8 cellular contexts compared by ENCODE assay signal in the genomic region with DNA sequence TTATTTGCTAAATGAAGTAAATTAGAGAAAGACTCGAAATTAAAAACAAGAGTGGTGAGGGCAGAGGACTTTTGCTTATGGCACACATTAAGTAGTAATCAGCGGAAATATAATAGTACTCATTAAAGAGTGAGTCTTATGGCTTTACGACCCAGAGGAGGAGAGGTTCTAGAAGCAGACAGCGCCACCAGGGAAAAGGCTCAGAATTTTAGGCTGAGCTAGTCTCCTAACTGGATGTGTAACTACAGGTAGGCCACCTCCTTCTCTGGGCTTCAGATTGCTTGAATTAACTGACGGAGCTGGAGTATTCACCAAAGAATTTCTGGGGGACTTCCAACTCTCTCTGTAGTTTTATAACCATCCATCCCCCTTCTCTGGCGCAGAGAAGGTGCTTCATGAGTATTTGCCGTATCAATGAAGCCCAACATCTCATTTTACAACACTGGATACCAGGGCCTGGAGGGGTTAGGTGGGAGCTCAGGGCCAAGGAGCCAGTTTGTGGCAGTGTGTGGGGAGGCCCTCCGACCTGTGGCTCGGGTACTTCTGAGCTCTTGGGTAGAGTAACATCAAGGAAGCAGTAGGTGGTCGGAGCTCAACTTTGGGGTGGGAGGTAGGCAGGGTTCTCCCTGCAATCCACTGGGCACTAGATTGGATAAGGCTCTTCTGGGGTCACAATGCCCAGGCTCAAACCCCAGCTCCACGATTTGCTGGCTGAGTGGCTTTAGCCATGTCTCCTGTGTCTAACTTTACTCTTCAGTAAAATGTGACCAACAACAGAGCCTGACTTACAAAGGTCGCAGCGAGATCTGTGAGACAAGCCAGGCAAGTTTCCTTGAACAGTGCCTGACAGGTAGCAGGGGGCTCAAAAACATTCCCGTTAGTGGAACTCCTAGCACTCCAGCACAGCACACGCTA. TPM values are rescaled to one million over a fixed set of nuclear protein-coding genes. Genes with fewer than 3 reads are reported as not detected.
DNase-seq lines count a peak whose midpoint lies in the region; ATAC-seq and TF ChIP-seq lines count a peak whose summit lies in the region.

No MANE protein-coding gene starts in this region.

- peak overlapping the region; percentile 93 for H3K4me3 ChIP-seq in HFF-Myc (replicated peaks; ENCODE audit: low read depth, low read length)
- H3K4me3 ChIP-seq in iPS-11a (ENCODE audit: low read depth, low read length): peak overlapping the region; percentile 91
- H3K4me3 ChIP-seq in spleen: peak overlapping the region; percentile 84 to 98 (median 94)

- no peaks in the 10 kb centered on the region for H3K9me3 Mint-ChIP-seq in activated CD4-positive, alpha-beta memory T cell treated with anti-CD3 and anti-CD28 coated beads, Interleukin-2, amount 10 ng/mL, durations not matched to agents 7 days and 5 days

- ATAC-seq in GM18873 (IDR thresholded peaks at IDR 0.05; ENCODE audit: low FRiP score, unreplicated experiment): no peak

- WGBS in spleen, 5 donors: 51 to 61% (median 52%) methylated on average over 13 to 15 of the region's 15 CpGs

- DNase-seq in HFF-Myc (ENCODE audit: extremely low read depth, low read depth) (no peak), spleen (no peak), ureter (ENCODE audit: low spot score) (no peak), HPDE6-E6E7 (ENCODE audit: extremely low spot score) (no peak)
- DNase-seq in activated CD4-positive, alpha-beta memory T cell treated with anti-CD3 and anti-CD28 coated beads, Interleukin-2, amount 10 ng/mL, durations not matched to agents 7 days and 5 days: no peak
- DNase-seq in activated CD4-positive, alpha-beta T cell treated with anti-CD3 and anti-CD28 coated beads, Interleukin-2, amount 50 U/mL, for 1 hour: no peak

- CTCF ChIA-PET in activated CD4-positive, alpha-beta memory T cell treated with anti-CD3 and anti-CD28 coated beads, Interleukin-2, amount 10 ng/mL, durations not matched to agents 7 days and 5 days (lab: Charles Lee): interaction anchor here (0.8 to 3.9 kb wide), 6 partner anchors 26 to 232 kb away, joined by 3 to 22 read pairs (median 11); a partner anchor contains a TSS

- H3K27me3 ChIP-seq in spleen (replicated peaks in 1 of 7): no peaks in the 10 kb centered on the region

- TF ChIP-seq CTCF in HFF-Myc (IDR thresholded peaks at IDR 0.05; ENCODE audit: low read depth, low read length, missing control alignments): no peak
- no peak for TF ChIP-seq CTCF in spleen (IDR thresholded peaks at IDR 0.05 in 8 of 11, conservative IDR thresholded peaks at IDR 0.05 in 3 of 11)

- H3K4me1 Mint-ChIP-seq in activated CD4-positive, alpha-beta memory T cell treated with anti-CD3 and anti-CD28 coated beads, Interleukin-2, amount 10 ng/mL, durations not matched to agents 7 days and 5 days: peaks cover 58% of the 10 kb centered on the region

- peaks cover 0 to 49% (median 4%) of the 10 kb centered on the region in 6 donors for H3K36me3 ChIP-seq in spleen

- H3K36me3 Mint-ChIP-seq in activated CD4-positive, alpha-beta memory T cell treated with anti-CD3 and anti-CD28 coated beads, Interleukin-2, amount 10 ng/mL, durations not matched to agents 7 days and 5 days (ENCODE audit: low read depth): peaks cover 26% of the 10 kb centered on the region

- intact Hi-C loops in spleen (cut with DNase I; ENCODE audit: low total_unique reads): loop anchor here (5.0 to 10.0 kb wide), 2 partner anchors 54 to 229 kb away; a partner anchor contains a TSS

- peak overlapping the region; percentile 66 to 96 (median 92) for H3K27ac ChIP-seq in spleen

- peak overlapping the region; percentile 82 for H3K27ac Mint-ChIP-seq in activated CD4-positive, alpha-beta memory T cell treated with anti-CD3 and anti-CD28 coated beads, Interleukin-2, amount 10 ng/mL, durations not matched to agents 7 days and 5 days

- H3K27me3 Mint-ChIP-seq in activated CD4-positive, alpha-beta memory T cell treated with anti-CD3 and anti-CD28 coated beads, Interleukin-2, amount 10 ng/mL, durations not matched to agents 7 days and 5 days: no peaks in the 10 kb centered on the region

- peak overlapping the region; percentile 92 for H3K4me3 Mint-ChIP-seq in activated CD4-positive, alpha-beta memory T cell treated with anti-CD3 and anti-CD28 coated beads, Interleukin-2, amount 10 ng/mL, durations not matched to agents 7 days and 5 days

- no peaks in the 10 kb centered on the region for H3K9me3 ChIP-seq in spleen

- POLR2A ChIA-PET in activated CD4-positive, alpha-beta memory T cell treated with anti-CD3 and anti-CD28 coated beads, Interleukin-2, amount 10 ng/mL, durations not matched to agents 7 days and 5 days (lab: Charles Lee): interaction anchor here (1.1 to 9.0 kb wide), 13 partner anchors 8 to 528 kb away, joined by 3 to 133 read pairs (median 7); a partner anchor contains a TSS

- no peak for TF ChIP-seq POLR2A in spleen (IDR thresholded peaks at IDR 0.05)

- H3K4me1 ChIP-seq in spleen: peaks cover 22 to 59% (median 47%) of the 10 kb centered on the region in 6 donors

RNA-seq across cellular contexts. Expression of a gene that starts 1.1 kb away (rescaled TPM):
- total RNA-seq in activated CD4-positive, alpha-beta memory T cell treated with anti-CD3 and anti-CD28 coated beads, Interleukin-2, amount 10 ng/mL, durations not matched to agents 7 days and 5 days: 10 to 100 TPM; 11.5 to 12.8 TPM
- total RNA-seq in spleen (10 to 100 TPM in 3 of 7 donors, 1 to 10 TPM in 4; 8.5 to 17.1 (median 9.5) TPM), ureter (11.2 TPM)
- polyA plus RNA-seq in spleen: 10 to 100 TPM in 2 of 3 donors, 1 to 10 TPM in 1; 8.4 to 14.1 (median 12.1) TPM

RNA-seq across cellular contexts. Expression of a gene that starts 1.3 kb away (rescaled TPM):
- total RNA-seq in activated CD4-positive, alpha-beta memory T cell treated with anti-CD3 and anti-CD28 coated beads, Interleukin-2, amount 10 ng/mL, durations not matched to agents 7 days and 5 days: 10 to 100 TPM; 43.6 to 46.0 TPM
- total RNA-seq in spleen (10 to 100 TPM; 40.5 to 64.2 (median 53.9) TPM), ureter (76.5 TPM)
- polyA plus RNA-seq in spleen: 10 to 100 TPM; 18.7 to 22.8 (median 22.5) TPM

RNA-seq across cellular contexts. Expression of a gene that starts 54.8 kb away (rescaled TPM):
- total RNA-seq in activated CD4-positive, alpha-beta memory T cell treated with anti-CD3 and anti-CD28 coated beads, Interleukin-2, amount 10 ng/mL, durations not matched to agents 7 days and 5 days: 10 to 100 TPM; 34.2 to 34.8 TPM
- 10 to 100 TPM; 31.5 to 65.6 (median 51.3) TPM for total RNA-seq in spleen
- 10 to 100 TPM; 16.1 to 25.0 (median 23.2) TPM for polyA plus RNA-seq in spleen
- total RNA-seq in ureter: 55.6 TPM

RNA-seq across cellular contexts. Expression of a gene that starts 55.1 kb away (rescaled TPM):
- 10 to 100 TPM; 14.2 to 14.3 TPM for total RNA-seq in activated CD4-positive, alpha-beta memory T cell treated with anti-CD3 and anti-CD28 coated beads, Interleukin-2, amount 10 ng/mL, durations not matched to agents 7 days and 5 days
- total RNA-seq in spleen (10 to 100 TPM in 2 of 7 donors, 1 to 10 TPM in 5; 7.5 to 13.2 (median 9.4) TPM), ureter (11.4 TPM)
- 10 to 100 TPM in 2 of 3 donors, 1 to 10 TPM in 1; 9.8 to 15.8 (median 14.4) TPM for polyA plus RNA-seq in spleen
